In genomic region chr5:65103674-65104035, GRCh38 we compare ENCODE assay signal across 8 cellular contexts.
A peak's percentile ranks its signal among the peaks of the same experiment; 100 is the strongest.
DNase-seq lines count a peak whose midpoint lies in the region; ATAC-seq and TF ChIP-seq lines count a peak whose summit lies in the region.

No MANE protein-coding gene starts in this region.

- peaks cover 36% of the 10 kb centered on the region for H3K27me3 Mint-ChIP-seq in T-helper 1 cell treated with Interleukin-12 subunit alpha and Interleukin-12 subunit beta and Interleukin-4 antibody, amounts not matched to agents 30 μg/mL and 1 μg/mL, for 36 hours (ENCODE audit: low read depth)
- no peaks in the 10 kb centered on the region for H3K27me3 Mint-ChIP-seq in activated CD8-positive, alpha-beta T cell treated with anti-CD3 and anti-CD28 coated beads for 36 hours
- no peaks in the 10 kb centered on the region for H3K27me3 Mint-ChIP-seq in stimulated activated naive CD8-positive, alpha-beta T cell treated with anti-CD3 and anti-CD28 coated beads, Interleukin-15, amount 100 ng/mL, for 72 hours

- intact Hi-C loops in activated CD8-positive, alpha-beta T cell treated with anti-CD3 and anti-CD28 coated beads for 36 hours (cut with micrococcal nuclease): loop anchor here (5.0 kb wide), 1 partner anchor 379 kb away; the partner anchor contains the start of gene ADAMTS6

- no peak for TF ChIP-seq CTCF in activated CD8-positive, alpha-beta T cell treated with anti-CD3 and anti-CD28 coated beads for 36 hours (IDR thresholded peaks at IDR 0.05)

- no peaks in the 10 kb centered on the region for H3K27me3 ChIP-seq in iPS-20b (ENCODE audit: insufficient read depth, low read length)

- no peaks in the 10 kb centered on the region for H3K9me3 ChIP-seq in iPS-20b (ENCODE audit: insufficient read depth, low read depth, low read length)

- CTCF ChIA-PET in activated CD8-positive, alpha-beta T cell treated with anti-CD3 and anti-CD28 coated beads for 36 hours (lab: Charles Lee): interaction anchor here (0.6 to 4.9 kb wide), 11 partner anchors 9 to 383 kb away, joined by 3 to 39 read pairs (median 4); partner anchors contain the start of gene ADAMTS6

- DNase-seq in T-helper 1 cell (no peak), substantia nigra (lab: John Stamatoyannopoulos, UW) (no peak), NCI-H2171 treated with DMSO at 0.1 percent for 48 hours (lab: John Stamatoyannopoulos, UW) (no peak)
- no peak for DNase-seq in activated CD8-positive, alpha-beta T cell treated with anti-CD3 and anti-CD28 coated beads for 36 hours
- DNase-seq in stimulated activated naive CD8-positive, alpha-beta T cell treated with anti-CD3 and anti-CD28 coated beads, Interleukin-15, amount 100 ng/mL, for 72 hours: no peak

- peak overlapping the region; percentile 41 for H3K4me3 Mint-ChIP-seq in T-helper 1 cell treated with Interleukin-12 subunit alpha and Interleukin-12 subunit beta and Interleukin-4 antibody, amounts not matched to agents 30 μg/mL and 1 μg/mL, for 36 hours
- H3K4me3 Mint-ChIP-seq in activated CD8-positive, alpha-beta T cell treated with anti-CD3 and anti-CD28 coated beads for 36 hours: peak overlapping the region; percentile 64
- H3K4me3 Mint-ChIP-seq in stimulated activated naive CD8-positive, alpha-beta T cell treated with anti-CD3 and anti-CD28 coated beads, Interleukin-15, amount 100 ng/mL, for 72 hours: peak overlapping the region; percentile 75 to 78

- no peaks in the 10 kb centered on the region for H3K9me3 Mint-ChIP-seq in T-helper 1 cell treated with Interleukin-12 subunit alpha and Interleukin-12 subunit beta and Interleukin-4 antibody, amounts not matched to agents 30 μg/mL and 1 μg/mL, for 36 hours
- H3K9me3 Mint-ChIP-seq in activated CD8-positive, alpha-beta T cell treated with anti-CD3 and anti-CD28 coated beads for 36 hours: no peaks in the 10 kb centered on the region
- no peaks in the 10 kb centered on the region for H3K9me3 Mint-ChIP-seq in stimulated activated naive CD8-positive, alpha-beta T cell treated with anti-CD3 and anti-CD28 coated beads, Interleukin-15, amount 100 ng/mL, for 72 hours

- POLR2A ChIA-PET in activated CD8-positive, alpha-beta T cell treated with anti-CD3 and anti-CD28 coated beads for 36 hours (lab: Charles Lee): interaction anchor here (0.6 to 2.1 kb wide), 5 partner anchors 70 to 1064 kb away, joined by 3 to 7 read pairs (median 4); partner anchors contain the start of genes ADAMTS6, CENPK and PPWD1

- ATAC-seq in activated CD8-positive, alpha-beta T cell treated with anti-CD3 and anti-CD28 coated beads for 36 hours: no peak
- no peak for ATAC-seq in stimulated activated naive CD8-positive, alpha-beta T cell treated with anti-CD3 and anti-CD28 coated beads, Interleukin-15, amount 100 ng/mL, for 72 hours
- ATAC-seq in HG02840 (IDR thresholded peaks at IDR 0.05; ENCODE audit: low FRiP score, unreplicated experiment): no peak

- peaks cover 4% of the 10 kb centered on the region; the same call in 1 of the 2 replicates for H3K4me1 ChIP-seq in iPS-20b (ENCODE audit: insufficient read depth, low read length)

- no peak overlapping the region for H3K27ac Mint-ChIP-seq in T-helper 1 cell treated with Interleukin-12 subunit alpha and Interleukin-12 subunit beta and Interleukin-4 antibody, amounts not matched to agents 30 μg/mL and 1 μg/mL, for 36 hours
- peak overlapping the region; percentile 73 for H3K27ac Mint-ChIP-seq in activated CD8-positive, alpha-beta T cell treated with anti-CD3 and anti-CD28 coated beads for 36 hours
- peak overlapping the region; percentile 92 to 96 for H3K27ac Mint-ChIP-seq in stimulated activated naive CD8-positive, alpha-beta T cell treated with anti-CD3 and anti-CD28 coated beads, Interleukin-15, amount 100 ng/mL, for 72 hours

- H3K36me3 ChIP-seq in iPS-20b (ENCODE audit: insufficient read depth, low read depth, low read length): no peaks in the 10 kb centered on the region

- peaks cover 35% of the 10 kb centered on the region for H3K4me1 Mint-ChIP-seq in T-helper 1 cell treated with Interleukin-12 subunit alpha and Interleukin-12 subunit beta and Interleukin-4 antibody, amounts not matched to agents 30 μg/mL and 1 μg/mL, for 36 hours (ENCODE audit: low read depth)
- H3K4me1 Mint-ChIP-seq in activated CD8-positive, alpha-beta T cell treated with anti-CD3 and anti-CD28 coated beads for 36 hours (ENCODE audit: low read depth): peaks cover 44% of the 10 kb centered on the region
- H3K4me1 Mint-ChIP-seq in stimulated activated naive CD8-positive, alpha-beta T cell treated with anti-CD3 and anti-CD28 coated beads, Interleukin-15, amount 100 ng/mL, for 72 hours: peaks cover 54% of the 10 kb centered on the region

- peak overlapping the region; percentile 54; the same call in 1 of the 2 replicates for H3K4me3 ChIP-seq in iPS-20b (ENCODE audit: low read length)

- H3K36me3 Mint-ChIP-seq in T-helper 1 cell treated with Interleukin-12 subunit alpha and Interleukin-12 subunit beta and Interleukin-4 antibody, amounts not matched to agents 30 μg/mL and 1 μg/mL, for 36 hours (ENCODE audit: low read depth): no peaks in the 10 kb centered on the region
- no peaks in the 10 kb centered on the region for H3K36me3 Mint-ChIP-seq in activated CD8-positive, alpha-beta T cell treated with anti-CD3 and anti-CD28 coated beads for 36 hours (ENCODE audit: low read depth)

- peak overlapping the region; percentile 58; the same call in 1 of the 2 replicates for H3K9ac ChIP-seq in iPS-20b (ENCODE audit: low read depth, low read length)

- no peak overlapping the region for H3K27ac ChIP-seq in iPS-20b (ENCODE audit: low read length)
- no peak overlapping the region for H3K27ac ChIP-seq in substantia nigra (ENCODE audit: low read depth, low read length, poor library complexity, severe bottlenecking)
